ENCODE assay signal across 8 cellular contexts in the genomic region with DNA sequence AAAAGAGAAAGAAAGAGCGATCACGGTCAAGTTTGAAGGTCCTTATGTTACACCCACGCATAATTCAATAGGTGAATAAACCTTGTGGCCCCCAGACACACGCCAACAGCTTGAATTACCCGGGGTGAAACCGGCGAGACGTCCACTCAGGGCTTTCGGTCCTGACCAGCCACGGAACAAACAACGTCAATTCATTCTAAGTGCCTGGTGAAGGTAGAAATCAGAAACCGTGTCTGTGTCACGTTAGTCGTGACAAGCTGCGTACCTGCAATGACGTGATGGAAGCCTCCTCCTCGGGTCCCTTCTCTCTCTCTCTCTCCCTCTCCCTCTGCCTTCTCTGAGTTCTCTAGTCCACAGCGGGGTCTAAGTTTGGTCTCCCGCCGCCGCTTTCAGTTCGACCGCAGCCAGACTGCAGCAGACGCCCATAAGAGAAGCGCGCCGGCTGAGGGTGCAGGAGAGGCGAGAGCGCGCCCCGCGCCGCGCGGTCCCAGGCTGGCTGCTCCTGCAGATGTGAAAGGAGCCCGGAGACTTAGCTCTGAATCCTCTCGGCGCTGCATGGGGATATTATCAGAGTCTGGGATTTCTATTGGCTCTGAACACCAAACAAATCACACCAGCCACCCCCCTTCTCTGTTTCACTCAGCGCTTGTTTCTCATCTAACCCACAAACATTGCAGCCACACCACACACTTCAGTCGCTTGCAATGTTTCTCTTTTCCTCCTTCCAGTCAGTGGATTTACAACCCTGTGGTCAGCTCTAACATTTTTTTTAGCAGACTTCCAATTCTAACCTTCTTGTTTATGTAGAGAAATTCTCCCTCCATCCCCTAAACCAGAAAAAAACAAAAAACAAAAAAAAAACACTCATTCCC.
DNase-seq lines count a peak whose midpoint lies in the region; ATAC-seq lines count a peak whose summit lies in the region.

A gene (minus strand): TSS at position 537 of the 872 bp plus-strand sequence. CDS start 118,680 bp downstream, outside the sequence.

- H3K27ac Mint-ChIP-seq in central memory CD8-positive, alpha-beta T cell (ENCODE audit: low read depth): no peak within 1 kb of the TSS

- peaks cover 15% of the 10 kb centered on the region for H3K4me1 Mint-ChIP-seq in central memory CD8-positive, alpha-beta T cell

- H3K4me3 Mint-ChIP-seq in central memory CD8-positive, alpha-beta T cell: peak within 1 kb of the TSS; percentile 79

- H3K9me3 ChIP-seq in HUES6 (ENCODE audit: control insufficient read depth, insufficient read depth, low read depth, low read length): no peaks in the 10 kb centered on the region

- H3K4me1 ChIP-seq in HUES6 (ENCODE audit: control insufficient read depth, insufficient read depth, low read length): peaks cover 20% of the 10 kb centered on the region; the same call in 1 of the 2 replicates

- no peak within 1 kb of the TSS for H3K9ac ChIP-seq in HUES6 (ENCODE audit: low read length)

- DNase-seq in DMS79 treated with DMSO at 0.1 percent for 48 hours (lab: John Stamatoyannopoulos, UW) (peak; percentile 42), T1000 (lab: John Stamatoyannopoulos, UW) (peak; percentile 54), left kidney (ENCODE audit: low read depth, low spot score) (peak; percentile 87), NOMO-1 treated with dmso at 0.1 percent for 144 hours (lab: John Stamatoyannopoulos, UW; ENCODE audit: unreplicated experiment) (no peak)
- DNase-seq in central memory CD8-positive, alpha-beta T cell (ENCODE audit: low spot score in 2 of 2): no peak
- peak; percentile 50 for DNase-seq in stimulated activated CD4-positive, alpha-beta T cell treated with anti-CD3 and anti-CD28 coated beads, Interleukin-1b, Interleukin-23, amount 100 ng/mL, for 48 hours

- ATAC-seq in GM21528 (IDR thresholded peaks at IDR 0.05; ENCODE audit: low FRiP score, unreplicated experiment): peak; percentile 93
- ATAC-seq in central memory CD8-positive, alpha-beta T cell (replicated peaks; ENCODE audit: extremely low read depth, poor library complexity, severe bottlenecking): peak; percentile 53

- H3K36me3 ChIP-seq in HUES6 (ENCODE audit: control insufficient read depth, insufficient read depth, low read length): no peaks in the 10 kb centered on the region

- H3K9me3 Mint-ChIP-seq in central memory CD8-positive, alpha-beta T cell: no peaks in the 10 kb centered on the region

- peaks cover 19% of the 10 kb centered on the region for H3K27me3 Mint-ChIP-seq in central memory CD8-positive, alpha-beta T cell

- no peak within 1 kb of the TSS for H3K27ac ChIP-seq in HUES6 (ENCODE audit: low read depth, low read length)

- peaks cover 31% of the 10 kb centered on the region for H3K27me3 ChIP-seq in HUES6 (ENCODE audit: control insufficient read depth, insufficient read depth, low read length)

- H3K36me3 Mint-ChIP-seq in central memory CD8-positive, alpha-beta T cell (ENCODE audit: insufficient read depth): peaks cover 3% of the 10 kb centered on the region

- peak within 1 kb of the TSS; percentile 74 for H3K4me3 ChIP-seq in HUES6 (ENCODE audit: low read depth, low read length)

Comparison
In these comparisons a context has a peak if more than half of its experiments do, and no peak if none do; other contexts are left out.
1. DNase-seq: peak in DMS79 treated with DMSO at 0.1 percent for 48 hours (single experiment), T1000 (single experiment), left kidney (single experiment) and stimulated activated CD4-positive, alpha-beta T cell treated with anti-CD3 and anti-CD28 coated beads, Interleukin-1b, Interleukin-23, amount 100 ng/mL, for 48 hours (single experiment); none in central memory CD8-positive, alpha-beta T cell (0 of 2) and NOMO-1 treated with dmso at 0.1 percent for 144 hours (single experiment).